8 cellular contexts compared by ENCODE assay signal in genomic region chr17:7023576-7024401, GRCh38. TPM values are rescaled to one million over a fixed set of nuclear protein-coding genes. Genes with fewer than 3 reads are reported as not detected.
DNase-seq lines count a peak whose midpoint lies in the region; ATAC-seq and TF ChIP-seq lines count a peak whose summit lies in the region.

No MANE protein-coding gene starts in this region.

- H3K27ac Mint-ChIP-seq in GM23338 (no peak overlapping the region), neural crest cell (ENCODE audit: unreplicated experiment) (no peak overlapping the region)

- no peaks in the 10 kb centered on the region for H3K36me3 ChIP-seq in GM23338 (ENCODE audit: insufficient read depth)
- no peaks in the 10 kb centered on the region for H3K36me3 ChIP-seq in gastroesophageal sphincter

- no peaks in the 10 kb centered on the region for H3K79me2 ChIP-seq in GM23338 (replicated peaks; ENCODE audit: insufficient read depth)

- H3K9me2 ChIP-seq in GM23338 (ENCODE audit: insufficient read depth), result no peaks in the 10 kb centered on the region

- H3K4me1 ChIP-seq in GM23338 (ENCODE audit: insufficient read depth), result peaks cover 35% of the 10 kb centered on the region
- H3K4me1 ChIP-seq in gastroesophageal sphincter, result peaks cover 0 to 60% (median 8%) of the 10 kb centered on the region in 3 donors

- H3K27ac ChIP-seq in GM23338 (ENCODE audit: low read depth) (no peak overlapping the region), RWPE1 (peak overlapping the region; percentile 48), gastroesophageal sphincter (peak overlapping the region in 3 of 4 donors; percentile 77 to 92 (median 83))

- no peaks in the 10 kb centered on the region; the same call in 1 of the 2 replicates for H4K20me1 ChIP-seq in GM23338 (replicated peaks; ENCODE audit: insufficient read depth)

- no peaks in the 10 kb centered on the region for H3K9me3 ChIP-seq in gastroesophageal sphincter

- H3K4me2 ChIP-seq in GM23338, result peak overlapping the region; percentile 94

- DNase-seq in GM23338 (ENCODE audit: low spot score) (peak; percentile 98), RWPE1 (ENCODE audit: low spot score) (peak; percentile 97), neural crest cell (ENCODE audit: low read depth, low spot score) (peak; percentile 83), DMS79 treated with DMSO at 0.1 percent for 48 hours (lab: John Stamatoyannopoulos, UW) (no peak)
- DNase-seq in activated naive CD4-positive, alpha-beta T cell (lab: John Stamatoyannopoulos, UW), result peak; percentile 71 to 89 (median 82)
- DNase-seq in stimulated activated naive CD4-positive, alpha-beta T cell treated with Interleukin-2 at 50 U/mL for 16 hours (lab: John Stamatoyannopoulos, UW), result peak; percentile 95

- H3K4me3 ChIP-seq in GM23338 (peak overlapping the region; percentile 74), gastroesophageal sphincter (peak overlapping the region in 1 of 2 donors; percentile 41)

- H3K9me3 Mint-ChIP-seq in GM23338, result no peaks in the 10 kb centered on the region; the same call in 2 of the 3 replicates
- H3K9me3 Mint-ChIP-seq in neural crest cell, result no peaks in the 10 kb centered on the region

- POLR2A ChIA-PET in RWPE1 (lab: Yijun Ruan, JAX; ENCODE audit: low non-redundant PET), result no interaction called here

- peaks cover 37% of the 10 kb centered on the region for H3K27me3 Mint-ChIP-seq in GM23338 (ENCODE audit: insufficient read depth, low read depth, poor library complexity)
- H3K27me3 Mint-ChIP-seq in neural crest cell (ENCODE audit: low read depth), result peaks cover 53% of the 10 kb centered on the region

- peaks cover 37% of the 10 kb centered on the region for H3K4me1 Mint-ChIP-seq in GM23338
- peaks cover 27% of the 10 kb centered on the region for H3K4me1 Mint-ChIP-seq in neural crest cell

- TF ChIP-seq POLR2A in gastroesophageal sphincter (IDR thresholded peaks at IDR 0.05), result no peak

- H3K36me3 Mint-ChIP-seq in GM23338 (ENCODE audit: low read depth), result peaks cover 13% of the 10 kb centered on the region
- no peaks in the 10 kb centered on the region for H3K36me3 Mint-ChIP-seq in neural crest cell (ENCODE audit: low read depth)

- TF ChIP-seq CTCF in GM23338 (conservative IDR thresholded peaks at IDR 0.05; ENCODE audit: low read depth in 2 of 2) (no peak), RWPE1 (conservative IDR thresholded peaks at IDR 0.05; ENCODE audit: low read depth) (no peak), gastroesophageal sphincter (IDR thresholded peaks at IDR 0.05) (no peak), neural crest cell (conservative IDR thresholded peaks at IDR 0.05) (no peak)

- peak overlapping the region; percentile 96 for H2AFZ ChIP-seq in GM23338

- CTCF ChIA-PET in RWPE1 (lab: Yijun Ruan, JAX), result interaction anchor here (0.6 to 1.0 kb wide), 3 partner anchors 109 to 535 kb away, joined by 3 to 4 read pairs (median 3); no protein-coding TSS in a partner anchor

- H3K27me3 ChIP-seq in GM23338 (ENCODE audit: insufficient read depth), result peaks cover 34% of the 10 kb centered on the region
- H3K27me3 ChIP-seq in gastroesophageal sphincter, result peaks cover 51% of the 10 kb centered on the region

- H3K4me3 Mint-ChIP-seq in GM23338 (peak overlapping the region; percentile 75), neural crest cell (peak overlapping the region; percentile 51)

- peaks cover 6% of the 10 kb centered on the region; the same call in 1 of the 2 replicates for H3F3A ChIP-seq in GM23338 (replicated peaks; ENCODE audit: low read depth)

- 83% methylated on average over 16 of the region's 51 CpGs; no CpG with 5 or more reads in 1 of the 2 donors for WGBS in gastroesophageal sphincter (ENCODE audit: low coverage in 1 of 2), 2 donors

- TF ChIP-seq EP300 in gastroesophageal sphincter (IDR thresholded peaks at IDR 0.05), result no peak

- ATAC-seq in GM23338 (peak; percentile 46), gastroesophageal sphincter (peak; percentile 80), HG02642 (IDR thresholded peaks at IDR 0.05; ENCODE audit: poor library complexity, unreplicated experiment) (no peak)

TF ChIP-seq in GM23338, 12 proteins besides CTCF, POLR2A, EP300 and RAD21:
- no peak for TF ChIP-seq ZNF114 (CRISPR knock-in tag; IDR thresholded peaks at IDR 0.05)
- no peak for TF ChIP-seq ZNF331 (CRISPR knock-in tag; IDR thresholded peaks at IDR 0.05; ENCODE audit: low read depth)
- TF ChIP-seq CREB1 (CRISPR knock-in tag; IDR thresholded peaks at IDR 0.05; ENCODE audit: low read depth), result peak; percentile 90
- TF ChIP-seq EZH2 (IDR thresholded peaks at IDR 0.05; ENCODE audit: low read depth, unreplicated experiment), result no peak
- no peak for TF ChIP-seq JUNB (IDR thresholded peaks at IDR 0.05; ENCODE audit: unreplicated experiment)
- TF ChIP-seq POLR2AphosphoS5 (IDR thresholded peaks at IDR 0.05; ENCODE audit: low read depth), result peak; percentile 70

RNA-seq across cellular contexts. Expression of gene BCL6B, which starts 0.9 kb away (rescaled TPM):
- total RNA-seq in GM23338 (2014; rRNA removed; shearing (Covaris generic)), result 4.2 and 4.5 TPM in 2 replicates
- 2.1 and 3.3 TPM in 2 replicates for polyA plus RNA-seq in GM23338 (2016; fragmentation: Nextera tagmentation; extraction: Ambion mirVana)
- total RNA-seq in gastroesophageal sphincter (1 to 10 TPM in 3 of 4 donors, under 1 TPM in 1; 0.93 to 3.9 (median 3.3) TPM), neural crest cell (0.41 and 0.42 TPM in 2 replicates)

RNA-seq across cellular contexts. Expression of gene RNASEK, which starts 11.4 kb away (rescaled TPM):
- 126 and 134 TPM in 2 replicates for total RNA-seq in GM23338 (2014; rRNA removed; shearing (Covaris generic))
- polyA plus RNA-seq in GM23338 (2016; fragmentation: Nextera tagmentation; extraction: Ambion mirVana), result 296 and 298 TPM in 2 replicates
- total RNA-seq in gastroesophageal sphincter, result 100 to 1,000 TPM; 150 to 211 (median 170) TPM
- 143 and 157 TPM in 2 replicates for total RNA-seq in neural crest cell

RNA-seq across cellular contexts. Expression of gene SLC16A13, which starts 12.0 kb away (rescaled TPM):
- total RNA-seq in GM23338 (2014; rRNA removed; shearing (Covaris generic)), result 4.4 and 4.7 TPM in 2 replicates
- 1.2 and 2.2 TPM in 2 replicates for polyA plus RNA-seq in GM23338 (2016; fragmentation: Nextera tagmentation; extraction: Ambion mirVana)
- total RNA-seq in gastroesophageal sphincter (under 1 TPM in 3 of 4 donors, not detected in 1; 0.58 to 0.81 (median 0.72) TPM), neural crest cell (11.1 and 12.2 TPM in 2 replicates)

RNA-seq across cellular contexts. Expression of gene SLC16A11, which starts 20.1 kb away (rescaled TPM):
- total RNA-seq in GM23338 (2014; rRNA removed; shearing (Covaris generic)), result 0.42 TPM in 1 of 2 replicates, not detected in the other
- polyA plus RNA-seq in GM23338 (2016; fragmentation: Nextera tagmentation; extraction: Ambion mirVana), result 0.68 and 1.4 TPM in 2 replicates
- total RNA-seq in gastroesophageal sphincter, result under 1 TPM in 3 of 4 donors, not detected in 1; 0.32 to 0.54 (median 0.39) TPM
- total RNA-seq in neural crest cell, result not detected in 2 replicates

RNA-seq across cellular contexts. Expression of gene ALOX12, which starts 27.9 kb away (rescaled TPM):
- total RNA-seq in GM23338 (2014; rRNA removed; shearing (Covaris generic)), result 0.66 and 1.2 TPM in 2 replicates
- 1.5 and 1.8 TPM in 2 replicates for polyA plus RNA-seq in GM23338 (2016; fragmentation: Nextera tagmentation; extraction: Ambion mirVana)
- total RNA-seq in gastroesophageal sphincter (under 1 TPM in 2 of 4 donors, not detected in 2; 0.19 to 0.62 TPM), neural crest cell (0.16 TPM in 1 of 2 replicates, not detected in the other)
